In the genomic region with DNA sequence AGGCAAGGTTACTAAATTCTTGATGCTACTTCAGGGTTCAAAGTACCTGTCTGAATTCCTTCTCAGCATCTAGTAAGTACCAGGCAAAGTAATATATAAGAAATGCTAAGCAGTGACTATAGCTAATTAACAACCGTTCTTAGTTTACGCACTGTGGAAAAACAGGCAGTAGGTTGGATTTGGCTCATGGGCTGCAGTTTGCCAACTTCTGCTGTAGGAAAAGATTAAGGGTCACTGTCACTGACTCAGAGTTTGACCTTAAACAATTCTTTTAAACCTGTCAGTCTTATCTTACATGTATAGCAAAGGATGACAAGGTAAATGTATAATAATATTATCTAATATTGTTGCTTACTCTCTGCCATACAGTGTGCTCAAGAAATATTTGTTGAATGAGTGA, we compare ENCODE assay signal across 26 cellular contexts.
"Had no signal": no experiment of that assay in that cellular context is flagged by ENCODE, and none has a peak within 500 bp of the region (broad histone marks: within the 10 kb centered on the region; RNA-seq: fewer than 3 reads in every experiment).

No MANE protein-coding gene starts in this region.

- H3K27ac Mint-ChIP-seq: mesothelial cell of epicardium; naive thymus-derived CD4-positive, alpha-beta T cell; progenitor cell of endocrine pancreas; stimulated activated effector memory CD8-positive, alpha-beta T cell treated with anti-CD3 and anti-CD28 coated beads, Interleukin-12 subunit alpha, Interleukin-12 subunit beta, amount 100 ng/mL, for 72 hours; stimulated activated naive CD8-positive, alpha-beta T cell treated with anti-CD3 and anti-CD28 coated beads, Interleukin-15, Interleukin-2, amounts not matched to agents 100 ng/mL and 50 ng/mL, for 24 hours had no signal

- H3K9me3 ChIP-seq: right atrium auricular region, spleen, suprapubic skin, thoracic aorta, tibial artery, upper lobe of right lung had no signal

- H3K4me3 Mint-ChIP-seq: immature natural killer cell; mesothelial cell of epicardium; naive thymus-derived CD4-positive, alpha-beta T cell; natural killer cell treated with Interleukin-12 subunit alpha and Interleukin-12 subunit beta and Interleukin-15 and Interleukin-18, amount 100 ng/mL, for 72 hours; stimulated activated effector memory CD8-positive, alpha-beta T cell treated with anti-CD3 and anti-CD28 coated beads, Interleukin-12 subunit alpha, Interleukin-12 subunit beta, amount 100 ng/mL, for 72 hours; stimulated activated naive CD8-positive, alpha-beta T cell treated with anti-CD3 and anti-CD28 coated beads, Interleukin-15, Interleukin-2, amounts not matched to agents 100 ng/mL and 50 ng/mL, for 24 hours had no signal

- H3K4me1 ChIP-seq: spleen, suprapubic skin had no signal

- H3K4me3 ChIP-seq: heart left ventricle, lung, ovary, right atrium auricular region, skin epidermis, spleen, suprapubic skin, thoracic aorta, tibial artery, upper lobe of right lung had no signal

- H3K36me3 ChIP-seq: ovary had no signal

- FAIRE-seq: islet of Langerhans, kidney, urothelium cell line had no signal

- H3K27me3 ChIP-seq: heart left ventricle, ovary, right atrium auricular region, spleen, suprapubic skin, tibial artery, upper lobe of right lung had no signal

- ATAC-seq: heart left ventricle; naive thymus-derived CD4-positive, alpha-beta T cell; sciatic nerve; stimulated activated effector memory CD8-positive, alpha-beta T cell treated with anti-CD3 and anti-CD28 coated beads, Interleukin-12 subunit alpha, Interleukin-12 subunit beta, amount 100 ng/mL, for 72 hours; upper lobe of right lung had no signal

- DNase-seq: heart left ventricle; hypothalamus; immature natural killer cell; kidney; mesendoderm; naive thymus-derived CD4-positive, alpha-beta T cell; ovary; spleen; stimulated activated CD4-positive, alpha-beta T cell treated with anti-CD3 and anti-CD28 coated beads, Interleukin-4, amount 100 ng/mL, for 24 hours; stimulated activated naive CD4-positive, alpha-beta T cell; tibial artery; trophoblast cell; upper lobe of right lung had no signal

- H3K9me3 Mint-ChIP-seq: natural killer cell treated with Interleukin-12 subunit alpha and Interleukin-12 subunit beta and Interleukin-15 and Interleukin-18, amount 100 ng/mL, for 72 hours; stimulated activated effector memory CD8-positive, alpha-beta T cell treated with anti-CD3 and anti-CD28 coated beads, Interleukin-12 subunit alpha, Interleukin-12 subunit beta, amount 100 ng/mL, for 72 hours; stimulated activated naive CD8-positive, alpha-beta T cell treated with anti-CD3 and anti-CD28 coated beads, Interleukin-15, Interleukin-2, amounts not matched to agents 100 ng/mL and 50 ng/mL, for 24 hours had no signal

- H3K27me3 Mint-ChIP-seq: naive thymus-derived CD4-positive, alpha-beta T cell; natural killer cell treated with Interleukin-12 subunit alpha and Interleukin-12 subunit beta and Interleukin-15 and Interleukin-18, amount 100 ng/mL, for 72 hours; progenitor cell of endocrine pancreas; stimulated activated naive CD8-positive, alpha-beta T cell treated with anti-CD3 and anti-CD28 coated beads, Interleukin-15, Interleukin-2, amounts not matched to agents 100 ng/mL and 50 ng/mL, for 24 hours had no signal

- H3K27ac ChIP-seq: ovary, skin epidermis, spleen, suprapubic skin, thoracic aorta, tibial artery, upper lobe of right lung had no signal
